ENCODE assay signal across 3 cellular contexts in the genomic region with DNA sequence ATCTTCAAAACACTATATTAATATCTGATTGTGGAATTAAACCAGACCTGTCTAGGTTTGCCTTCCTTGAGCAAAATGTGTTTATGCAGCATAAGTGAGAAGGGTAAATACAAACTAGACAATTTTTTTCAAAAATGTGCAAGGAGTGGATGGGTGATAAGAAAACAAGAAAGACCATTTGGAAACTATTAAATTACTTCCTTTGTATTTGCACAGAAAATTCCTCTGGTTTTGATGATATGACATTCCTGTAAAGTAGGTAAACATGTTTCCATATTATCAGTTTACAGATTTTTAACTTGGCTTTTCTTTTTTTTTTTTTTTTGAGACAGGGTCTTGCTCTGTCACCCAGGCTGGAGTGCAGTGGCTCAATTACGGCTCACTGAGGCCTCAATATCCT.
TF ChIP-seq lines count a peak whose summit lies in the region.

No MANE protein-coding gene starts in this region.

TF ChIP-seq in SK-N-SH, 30 proteins besides CTCF, POLR2A, EP300 and RAD21 (continued from another document):
- no peak for TF ChIP-seq MAX (IDR thresholded peaks at IDR 0.05; ENCODE audit: low read depth)
- TF ChIP-seq FOSL2 (IDR thresholded peaks at IDR 0.05; ENCODE audit: borderline replicate concordance, low read depth): no peak
- no peak for TF ChIP-seq MEF2A (IDR thresholded peaks at IDR 0.05; ENCODE audit: borderline replicate concordance, low read depth)
- no peak for TF ChIP-seq SIN3A (IDR thresholded peaks at IDR 0.05; ENCODE audit: borderline replicate concordance, low read depth, low read length)
- no peak for TF ChIP-seq ZBTB33 (IDR thresholded peaks at IDR 0.05; ENCODE audit: borderline replicate concordance, low read depth)
- TF ChIP-seq NRF1 (IDR thresholded peaks at IDR 0.05; ENCODE audit: low read depth, low read length): no peak
- no peak for TF ChIP-seq RCOR1 (IDR thresholded peaks at IDR 0.05; ENCODE audit: low read length)
- no peak for TF ChIP-seq ELF1 (IDR thresholded peaks at IDR 0.05)
- TF ChIP-seq GATA2 (CRISPR knock-in tag; IDR thresholded peaks at IDR 0.05): no peak
- no peak for TF ChIP-seq EZH2phosphoT487 (IDR thresholded peaks at IDR 0.05; ENCODE audit: borderline replicate concordance, low read depth)
- TF ChIP-seq, protein P1, sequence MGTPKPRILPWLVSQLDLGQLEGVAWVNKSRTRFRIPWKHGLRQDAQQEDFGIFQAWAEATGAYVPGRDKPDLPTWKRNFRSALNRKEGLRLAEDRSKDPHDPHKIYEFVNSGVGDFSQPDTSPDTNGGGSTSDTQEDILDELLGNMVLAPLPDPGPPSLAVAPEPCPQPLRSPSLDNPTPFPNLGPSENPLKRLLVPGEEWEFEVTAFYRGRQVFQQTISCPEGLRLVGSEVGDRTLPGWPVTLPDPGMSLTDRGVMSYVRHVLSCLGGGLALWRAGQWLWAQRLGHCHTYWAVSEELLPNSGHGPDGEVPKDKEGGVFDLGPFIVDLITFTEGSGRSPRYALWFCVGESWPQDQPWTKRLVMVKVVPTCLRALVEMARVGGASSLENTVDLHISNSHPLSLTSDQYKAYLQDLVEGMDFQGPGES (IDR thresholded peaks at IDR 0.05; ENCODE audit: low read depth, low read length): no peak
- TF ChIP-seq JUND (IDR thresholded peaks at IDR 0.05): no peak
- no peak for TF ChIP-seq NFIC (IDR thresholded peaks at IDR 0.05; ENCODE audit: borderline replicate concordance)
- TF ChIP-seq RXRA (IDR thresholded peaks at IDR 0.05; ENCODE audit: borderline replicate concordance, low read depth): no peak

TF ChIP-seq in SK-N-SH treated with all-trans-retinoic acid at 6 μM for 48 hours, 23 proteins besides CTCF, POLR2A, EP300 and RAD21 (continued from another document):
- TF ChIP-seq CSRNP3 (CRISPR knock-in tag; IDR thresholded peaks at IDR 0.05) (no peak), PPARA (CRISPR knock-in tag; IDR thresholded peaks at IDR 0.05; ENCODE audit: borderline replicate concordance) (no peak), ISL1 (CRISPR knock-in tag; IDR thresholded peaks at IDR 0.05) (no peak), RARB (CRISPR knock-in tag; IDR thresholded peaks at IDR 0.05) (no peak), CSDC2 (CRISPR knock-in tag; IDR thresholded peaks at IDR 0.05) (no peak), TCF4 (CRISPR knock-in tag; IDR thresholded peaks at IDR 0.05; ENCODE audit: borderline replicate concordance) (no peak), ZNF565 (CRISPR knock-in tag; conservative IDR thresholded peaks at IDR 0.05; ENCODE audit: low read depth) (no peak), ARNTL (CRISPR knock-in tag; IDR thresholded peaks at IDR 0.05; ENCODE audit: borderline replicate concordance, low read depth) (no peak), OSR1 (CRISPR knock-in tag; IDR thresholded peaks at IDR 0.05) (no peak), ZNF8 (CRISPR knock-in tag; IDR thresholded peaks at IDR 0.05) (no peak)
- TF ChIP-seq, protein P2, sequence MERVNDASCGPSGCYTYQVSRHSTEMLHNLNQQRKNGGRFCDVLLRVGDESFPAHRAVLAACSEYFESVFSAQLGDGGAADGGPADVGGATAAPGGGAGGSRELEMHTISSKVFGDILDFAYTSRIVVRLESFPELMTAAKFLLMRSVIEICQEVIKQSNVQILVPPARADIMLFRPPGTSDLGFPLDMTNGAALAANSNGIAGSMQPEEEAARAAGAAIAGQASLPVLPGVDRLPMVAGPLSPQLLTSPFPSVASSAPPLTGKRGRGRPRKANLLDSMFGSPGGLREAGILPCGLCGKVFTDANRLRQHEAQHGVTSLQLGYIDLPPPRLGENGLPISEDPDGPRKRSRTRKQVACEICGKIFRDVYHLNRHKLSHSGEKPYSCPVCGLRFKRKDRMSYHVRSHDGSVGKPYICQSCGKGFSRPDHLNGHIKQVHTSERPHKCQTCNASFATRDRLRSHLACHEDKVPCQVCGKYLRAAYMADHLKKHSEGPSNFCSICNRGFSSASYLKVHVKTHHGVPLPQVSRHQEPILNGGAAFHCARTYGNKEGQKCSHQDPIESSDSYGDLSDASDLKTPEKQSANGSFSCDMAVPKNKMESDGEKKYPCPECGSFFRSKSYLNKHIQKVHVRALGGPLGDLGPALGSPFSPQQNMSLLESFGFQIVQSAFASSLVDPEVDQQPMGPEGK (CRISPR knock-in tag; IDR thresholded peaks at IDR 0.05; ENCODE audit: borderline replicate concordance): no peak
- TF ChIP-seq, protein P3, sequence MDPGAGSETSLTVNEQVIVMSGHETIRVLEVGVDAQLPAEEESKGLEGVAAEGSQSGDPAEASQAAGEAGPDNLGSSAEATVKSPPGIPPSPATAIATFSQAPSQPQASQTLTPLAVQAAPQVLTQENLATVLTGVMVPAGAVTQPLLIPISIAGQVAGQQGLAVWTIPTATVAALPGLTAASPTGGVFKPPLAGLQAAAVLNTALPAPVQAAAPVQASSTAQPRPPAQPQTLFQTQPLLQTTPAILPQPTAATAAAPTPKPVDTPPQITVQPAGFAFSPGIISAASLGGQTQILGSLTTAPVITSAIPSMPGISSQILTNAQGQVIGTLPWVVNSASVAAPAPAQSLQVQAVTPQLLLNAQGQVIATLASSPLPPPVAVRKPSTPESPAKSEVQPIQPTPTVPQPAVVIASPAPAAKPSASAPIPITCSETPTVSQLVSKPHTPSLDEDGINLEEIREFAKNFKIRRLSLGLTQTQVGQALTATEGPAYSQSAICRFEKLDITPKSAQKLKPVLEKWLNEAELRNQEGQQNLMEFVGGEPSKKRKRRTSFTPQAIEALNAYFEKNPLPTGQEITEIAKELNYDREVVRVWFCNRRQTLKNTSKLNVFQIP (CRISPR knock-in tag; IDR thresholded peaks at IDR 0.05; ENCODE audit: borderline replicate concordance, low read depth): no peak

TF ChIP-seq in HepG2, 621 proteins besides CTCF, POLR2A, EP300 and RAD21 (continued from another document and continues in another):
- TF ChIP-seq TRIM24 (CRISPR knock-in tag; IDR thresholded peaks at IDR 0.05): no peak
- TF ChIP-seq ZNF816 (CRISPR knock-in tag; IDR thresholded peaks at IDR 0.05; ENCODE audit: borderline replicate concordance): 0 out of 2 replicates have a peak, but pooled peaks have one; percentile 22
- TF ChIP-seq USF2 (IDR thresholded peaks at IDR 0.05; ENCODE audit: low read depth, low read length): no peak
- peak; percentile 2; the same call in 1 of the 2 replicates for TF ChIP-seq USF2 (CRISPR knock-in tag; IDR thresholded peaks at IDR 0.05; ENCODE audit: borderline replicate concordance)
- TF ChIP-seq, protein P4, sequence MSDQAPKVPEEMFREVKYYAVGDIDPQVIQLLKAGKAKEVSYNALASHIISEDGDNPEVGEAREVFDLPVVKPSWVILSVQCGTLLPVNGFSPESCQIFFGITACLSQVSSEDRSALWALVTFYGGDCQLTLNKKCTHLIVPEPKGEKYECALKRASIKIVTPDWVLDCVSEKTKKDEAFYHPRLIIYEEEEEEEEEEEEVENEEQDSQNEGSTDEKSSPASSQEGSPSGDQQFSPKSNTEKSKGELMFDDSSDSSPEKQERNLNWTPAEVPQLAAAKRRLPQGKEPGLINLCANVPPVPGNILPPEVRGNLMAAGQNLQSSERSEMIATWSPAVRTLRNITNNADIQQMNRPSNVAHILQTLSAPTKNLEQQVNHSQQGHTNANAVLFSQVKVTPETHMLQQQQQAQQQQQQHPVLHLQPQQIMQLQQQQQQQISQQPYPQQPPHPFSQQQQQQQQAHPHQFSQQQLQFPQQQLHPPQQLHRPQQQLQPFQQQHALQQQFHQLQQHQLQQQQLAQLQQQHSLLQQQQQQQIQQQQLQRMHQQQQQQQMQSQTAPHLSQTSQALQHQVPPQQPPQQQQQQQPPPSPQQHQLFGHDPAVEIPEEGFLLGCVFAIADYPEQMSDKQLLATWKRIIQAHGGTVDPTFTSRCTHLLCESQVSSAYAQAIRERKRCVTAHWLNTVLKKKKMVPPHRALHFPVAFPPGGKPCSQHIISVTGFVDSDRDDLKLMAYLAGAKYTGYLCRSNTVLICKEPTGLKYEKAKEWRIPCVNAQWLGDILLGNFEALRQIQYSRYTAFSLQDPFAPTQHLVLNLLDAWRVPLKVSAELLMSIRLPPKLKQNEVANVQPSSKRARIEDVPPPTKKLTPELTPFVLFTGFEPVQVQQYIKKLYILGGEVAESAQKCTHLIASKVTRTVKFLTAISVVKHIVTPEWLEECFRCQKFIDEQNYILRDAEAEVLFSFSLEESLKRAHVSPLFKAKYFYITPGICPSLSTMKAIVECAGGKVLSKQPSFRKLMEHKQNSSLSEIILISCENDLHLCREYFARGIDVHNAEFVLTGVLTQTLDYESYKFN (CRISPR knock-in tag; conservative IDR thresholded peaks at IDR 0.05): 0 out of 2 replicates have a peak, but pooled peaks have one; percentile 22
- 0 out of 2 replicates have a peak, but pooled peaks have one; percentile 9 for TF ChIP-seq MAFF (IDR thresholded peaks at IDR 0.05; ENCODE audit: low read depth, low read length)
- no peak for TF ChIP-seq CREB1 (IDR thresholded peaks at IDR 0.05)
- 0 out of 2 replicates have a peak, but pooled peaks have one; percentile 13 for TF ChIP-seq CREB1 (CRISPR knock-in tag; IDR thresholded peaks at IDR 0.05)
- TF ChIP-seq ZBTB3 (CRISPR knock-in tag; IDR thresholded peaks at IDR 0.05; ENCODE audit: borderline replicate concordance, low read depth): 0 out of 2 replicates have a peak, but pooled peaks have one; percentile 30
- peak in 1 of 2 experiments; percentile 28; a peak in 1 of 4 replicates for TF ChIP-seq MAFK (conservative IDR thresholded peaks at IDR 0.05 in 1 of 2, IDR thresholded peaks at IDR 0.05 in 1 of 2; ENCODE audit: low read length in 2 of 2)
- 0 out of 2 replicates have a peak, but pooled peaks have one; percentile 43 for TF ChIP-seq CHD4 (IDR thresholded peaks at IDR 0.05; ENCODE audit: borderline replicate concordance, low read length)
- 0 out of 2 replicates have a peak, but pooled peaks have one; percentile 1 for TF ChIP-seq NFYC (CRISPR knock-in tag; IDR thresholded peaks at IDR 0.05)
- no peak for TF ChIP-seq ZBTB39 (CRISPR knock-in tag; IDR thresholded peaks at IDR 0.05)
- TF ChIP-seq, protein P5, sequence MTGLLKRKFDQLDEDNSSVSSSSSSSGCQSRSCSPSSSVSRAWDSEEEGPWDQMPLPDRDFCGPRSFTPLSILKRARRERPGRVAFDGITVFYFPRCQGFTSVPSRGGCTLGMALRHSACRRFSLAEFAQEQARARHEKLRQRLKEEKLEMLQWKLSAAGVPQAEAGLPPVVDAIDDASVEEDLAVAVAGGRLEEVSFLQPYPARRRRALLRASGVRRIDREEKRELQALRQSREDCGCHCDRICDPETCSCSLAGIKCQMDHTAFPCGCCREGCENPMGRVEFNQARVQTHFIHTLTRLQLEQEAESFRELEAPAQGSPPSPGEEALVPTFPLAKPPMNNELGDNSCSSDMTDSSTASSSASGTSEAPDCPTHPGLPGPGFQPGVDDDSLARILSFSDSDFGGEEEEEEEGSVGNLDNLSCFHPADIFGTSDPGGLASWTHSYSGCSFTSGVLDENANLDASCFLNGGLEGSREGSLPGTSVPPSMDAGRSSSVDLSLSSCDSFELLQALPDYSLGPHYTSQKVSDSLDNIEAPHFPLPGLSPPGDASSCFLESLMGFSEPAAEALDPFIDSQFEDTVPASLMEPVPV (CRISPR knock-in tag; IDR thresholded peaks at IDR 0.05): no peak
- TF ChIP-seq SOX6 (IDR thresholded peaks at IDR 0.05): no peak
- peak; percentile 15; the same call in 1 of the 2 replicates for TF ChIP-seq SOX6 (CRISPR knock-in tag; IDR thresholded peaks at IDR 0.05)
- TF ChIP-seq TFE3 (CRISPR knock-in tag; IDR thresholded peaks at IDR 0.05): 0 out of 2 replicates have a peak, but pooled peaks have one; percentile 3
- TF ChIP-seq, protein P6, sequence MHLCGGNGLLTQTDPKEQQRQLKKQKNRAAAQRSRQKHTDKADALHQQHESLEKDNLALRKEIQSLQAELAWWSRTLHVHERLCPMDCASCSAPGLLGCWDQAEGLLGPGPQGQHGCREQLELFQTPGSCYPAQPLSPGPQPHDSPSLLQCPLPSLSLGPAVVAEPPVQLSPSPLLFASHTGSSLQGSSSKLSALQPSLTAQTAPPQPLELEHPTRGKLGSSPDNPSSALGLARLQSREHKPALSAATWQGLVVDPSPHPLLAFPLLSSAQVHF (CRISPR knock-in tag; IDR thresholded peaks at IDR 0.05): no peak
- TF ChIP-seq XRCC5 (optimal IDR thresholded peaks at IDR 0.05; ENCODE audit: low read length): no peak
